ENCODE assay signal across 29 cellular contexts in genomic region chr1:220604921-220605320, GRCh38.
"Had no signal": no experiment of that assay in that cellular context is flagged by ENCODE, and none has a peak within 500 bp of the region (broad histone marks: within the 10 kb centered on the region; RNA-seq: fewer than 3 reads in every experiment).

No MANE protein-coding gene starts in this region.

- H3K4me3 Mint-ChIP-seq: naive thymus-derived CD8-positive, alpha-beta T cell; natural killer cell treated with Interleukin-12 subunit alpha and Interleukin-12 subunit beta and Interleukin-15 and Interleukin-18, amount 100 ng/mL, for 72 hours; nephron progenitor cell; neural crest cell; stimulated activated memory B cell treated with anti-CD40 and anti-IgM and Interleukin-4, amounts not matched to agents 10 μg/mL and 1 μg/mL and 100 μg/mL, for 72 hours; stimulated activated naive CD8-positive, alpha-beta T cell treated with anti-CD3 and anti-CD28 coated beads, Interleukin-15, amount 100 ng/mL, for 72 hours; type B pancreatic cell had no signal

- H3K27me3 Mint-ChIP-seq: progenitor cell of endocrine pancreas; stimulated activated memory B cell treated with anti-CD40 and anti-IgM and Interleukin-4, amounts not matched to agents 10 μg/mL and 1 μg/mL and 100 μg/mL, for 72 hours; type B pancreatic cell had no signal

- H3K4me1 Mint-ChIP-seq: naive thymus-derived CD8-positive, alpha-beta T cell; nephron progenitor cell; neural crest cell; stimulated activated memory B cell treated with anti-CD40 and anti-IgM and Interleukin-4, amounts not matched to agents 10 μg/mL and 1 μg/mL and 100 μg/mL, for 72 hours; stimulated activated naive CD8-positive, alpha-beta T cell treated with anti-CD3 and anti-CD28 coated beads, Interleukin-15, amount 100 ng/mL, for 72 hours had no signal

- FAIRE-seq: small intestine had no signal

- ATAC-seq: naive thymus-derived CD8-positive, alpha-beta T cell; natural killer cell treated with Interleukin-12 subunit alpha and Interleukin-12 subunit beta and Interleukin-15 and Interleukin-18, amount 100 ng/mL, for 72 hours; psoas muscle; right cardiac atrium; right lobe of liver; stimulated activated memory B cell treated with anti-CD40 and anti-IgM and Interleukin-4, amounts not matched to agents 10 μg/mL and 1 μg/mL and 100 μg/mL, for 72 hours; stimulated activated naive CD8-positive, alpha-beta T cell treated with anti-CD3 and anti-CD28 coated beads, Interleukin-15, amount 100 ng/mL, for 72 hours; stimulated activated naive CD8-positive, alpha-beta T cell treated with anti-CD3 and anti-CD28 coated beads, Interleukin-15, Interleukin-2, amounts not matched to agents 100 U/mL and 50 U/mL, for 24 hours; upper lobe of right lung had no signal

- H3K4me3 ChIP-seq: psoas muscle, right lobe of liver, sigmoid colon, suprapubic skin, testis, tibial artery, transverse colon, upper lobe of right lung, uterus had no signal

- DNase-seq: naive thymus-derived CD8-positive, alpha-beta T cell; nephron progenitor cell; nucleus accumbens; posterior cingulate gyrus; psoas muscle; right cardiac atrium; right lobe of liver; sigmoid colon; small intestine; stimulated activated CD4-positive, alpha-beta T cell treated with anti-CD3 and anti-CD28 coated beads, Interleukin-1b, Interleukin-23, amount 100 ng/mL, for 48 hours; stimulated activated CD4-positive, alpha-beta T cell treated with anti-CD3 and anti-CD28 coated beads, Interleukin-4, amount 100 ng/mL, for 1 hour; stimulated activated CD4-positive, alpha-beta T cell treated with anti-CD3 and anti-CD28 coated beads, Interleukin-4, amount 100 ng/mL, for 4 hours; stimulated activated CD8-positive, alpha-beta memory T cell treated with anti-CD3 and anti-CD28 coated beads, Interleukin-4, amount 100 ng/mL, for 48 hours; stimulated activated naive CD4-positive, alpha-beta T cell; stimulated activated naive CD8-positive, alpha-beta T cell treated with anti-CD3 and anti-CD28 coated beads, Interleukin-15, amount 100 ng/mL, for 72 hours; stimulated activated naive CD8-positive, alpha-beta T cell treated with anti-CD3 and anti-CD28 coated beads, Interleukin-15, Interleukin-2, amounts not matched to agents 100 U/mL and 50 U/mL, for 24 hours; substantia nigra; testis; tibial artery; transverse colon; upper lobe of right lung; uterus had no signal

- H3K36me3 ChIP-seq: neutrophil, right lobe of liver, sigmoid colon, suprapubic skin, transverse colon, upper lobe of right lung, uterus had no signal

- H3K27me3 ChIP-seq: neutrophil, right lobe of liver, sigmoid colon, suprapubic skin, testis, tibial artery, transverse colon, upper lobe of right lung, uterus had no signal

- H3K36me3 Mint-ChIP-seq: natural killer cell treated with Interleukin-12 subunit alpha and Interleukin-12 subunit beta and Interleukin-15 and Interleukin-18, amount 100 ng/mL, for 72 hours had no signal

- H3K9me3 Mint-ChIP-seq: stimulated activated naive CD8-positive, alpha-beta T cell treated with anti-CD3 and anti-CD28 coated beads, Interleukin-15, amount 100 ng/mL, for 72 hours; type B pancreatic cell had no signal

- H3K27ac Mint-ChIP-seq: naive thymus-derived CD8-positive, alpha-beta T cell; natural killer cell treated with Interleukin-12 subunit alpha and Interleukin-12 subunit beta and Interleukin-15 and Interleukin-18, amount 100 ng/mL, for 72 hours; nephron progenitor cell; progenitor cell of endocrine pancreas; stimulated activated memory B cell treated with anti-CD40 and anti-IgM and Interleukin-4, amounts not matched to agents 10 μg/mL and 1 μg/mL and 100 μg/mL, for 72 hours; stimulated activated naive CD8-positive, alpha-beta T cell treated with anti-CD3 and anti-CD28 coated beads, Interleukin-15, amount 100 ng/mL, for 72 hours; type B pancreatic cell had no signal
